ENCODE assay signal across 12 cellular contexts in the genomic region with DNA sequence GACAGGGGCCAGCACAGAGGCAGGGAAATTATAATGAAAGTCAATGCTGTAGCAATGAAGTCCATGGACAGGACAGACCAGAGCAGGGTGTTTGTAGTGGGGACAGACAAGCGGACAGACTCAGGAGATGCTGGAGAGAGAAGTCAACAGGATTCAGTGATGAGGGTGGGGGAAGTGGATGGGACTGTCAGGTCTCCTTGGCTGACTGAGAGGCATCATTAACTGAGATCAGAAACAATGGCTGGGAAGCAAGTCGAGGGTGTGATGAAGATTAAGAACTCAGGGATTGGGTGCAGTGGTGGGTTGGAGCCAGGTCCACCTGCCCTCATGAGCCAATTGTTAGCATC. TPM values are rescaled to one million over a fixed set of nuclear protein-coding genes. Genes with fewer than 3 reads are reported as not detected.
A peak's percentile ranks its signal among the peaks of the same experiment; 100 is the strongest.
DNase-seq lines count a peak whose midpoint lies in the region; ATAC-seq and TF ChIP-seq lines count a peak whose summit lies in the region.
"Had no signal": no experiment of that assay in that cellular context is flagged by ENCODE, and none has a peak within 500 bp of the region (broad histone marks: within the 10 kb centered on the region; RNA-seq: fewer than 3 reads in every experiment).

No MANE protein-coding gene starts in this region.

- peak; percentile 13 for ATAC-seq in HG02759 (IDR thresholded peaks at IDR 0.05; ENCODE audit: unreplicated experiment)
- no peak for ATAC-seq in activated B cell treated with CpG ODN at 0.5 μM for 24 hours (ENCODE audit: low read depth)
- no peak for ATAC-seq in Right ventricle myocardium superior (ENCODE audit: poor library complexity)
- ATAC-seq: HepG2 had no signal

- peaks cover 22% of the 10 kb centered on the region for H3K4me1 Mint-ChIP-seq in activated naive CD4-positive, alpha-beta T cell treated with anti-CD3 and anti-CD28 coated beads for 36 hours (ENCODE audit: low read depth)
- H3K4me1 Mint-ChIP-seq in activated B cell treated with CpG ODN at 0.5 μM for 24 hours = peaks cover 79% of the 10 kb centered on the region
- peaks cover 68% of the 10 kb centered on the region for H3K4me1 Mint-ChIP-seq in stimulated activated naive CD8-positive, alpha-beta T cell treated with anti-CD3 and anti-CD28 coated beads, Interleukin-15, Interleukin-2, amounts not matched to agents 100 ng/mL and 50 ng/mL, for 24 hours (ENCODE audit: low read depth)

- no peaks in the 10 kb centered on the region for H3K27me3 Mint-ChIP-seq in activated naive CD4-positive, alpha-beta T cell treated with anti-CD3 and anti-CD28 coated beads for 36 hours (ENCODE audit: low read depth)
- H3K27me3 Mint-ChIP-seq in activated B cell treated with CpG ODN at 0.5 μM for 24 hours = no peaks in the 10 kb centered on the region
- H3K27me3 Mint-ChIP-seq in stimulated activated naive CD8-positive, alpha-beta T cell treated with anti-CD3 and anti-CD28 coated beads, Interleukin-15, Interleukin-2, amounts not matched to agents 100 ng/mL and 50 ng/mL, for 24 hours = no peaks in the 10 kb centered on the region

- TF ChIP-seq CTCF in activated B cell treated with CpG ODN at 0.5 μM for 24 hours (IDR thresholded peaks at IDR 0.05) = no peak

- POLR2A ChIA-PET in activated B cell treated with CpG ODN at 0.5 μM for 24 hours (lab: Charles Lee) = interaction anchor here (0.7 to 3.1 kb wide), 5 partner anchors 8 to 36 kb away, joined by 3 to 66 read pairs (median 9); a partner anchor contains a TSS

- intact Hi-C loops in activated naive CD4-positive, alpha-beta T cell treated with anti-CD3 and anti-CD28 coated beads for 36 hours (cut with micrococcal nuclease) = no loop called here
- intact Hi-C loops in activated B cell treated with CpG ODN at 0.5 μM for 24 hours (cut with micrococcal nuclease) (no loop called here), Right ventricle myocardium superior (cut with DNase I) (no loop called here)

- no peak for DNase-seq in activated naive CD4-positive, alpha-beta T cell treated with anti-CD3 and anti-CD28 coated beads for 36 hours
- DNase-seq in activated naive CD4-positive, alpha-beta T cell treated with Interleukin-2 at 50 U/mL for 16 hours = no peak
- DNase-seq in activated B cell treated with CpG ODN at 0.5 μM for 24 hours (no peak), NCI-H1436 (lab: John Stamatoyannopoulos, UW) (no peak), Right ventricle myocardium superior (no peak)
- no peak for DNase-seq in effector CD8-positive, alpha-beta T cell (lab: John Stamatoyannopoulos, UW)
- DNase-seq: GDM1, NCI-H1930, thyroid gland had no signal

- H3K9me3 Mint-ChIP-seq in activated naive CD4-positive, alpha-beta T cell treated with anti-CD3 and anti-CD28 coated beads for 36 hours = no peaks in the 10 kb centered on the region
- no peaks in the 10 kb centered on the region for H3K9me3 Mint-ChIP-seq in activated B cell treated with CpG ODN at 0.5 μM for 24 hours
- no peaks in the 10 kb centered on the region for H3K9me3 Mint-ChIP-seq in stimulated activated naive CD8-positive, alpha-beta T cell treated with anti-CD3 and anti-CD28 coated beads, Interleukin-15, Interleukin-2, amounts not matched to agents 100 ng/mL and 50 ng/mL, for 24 hours

- H3K4me3 Mint-ChIP-seq in activated naive CD4-positive, alpha-beta T cell treated with anti-CD3 and anti-CD28 coated beads for 36 hours = peak overlapping the region; percentile 60
- peak overlapping the region; percentile 76 for H3K4me3 Mint-ChIP-seq in activated B cell treated with CpG ODN at 0.5 μM for 24 hours
- H3K4me3 Mint-ChIP-seq in stimulated activated naive CD8-positive, alpha-beta T cell treated with anti-CD3 and anti-CD28 coated beads, Interleukin-15, Interleukin-2, amounts not matched to agents 100 ng/mL and 50 ng/mL, for 24 hours = peak overlapping the region; percentile 64

- H3K36me3 Mint-ChIP-seq in activated naive CD4-positive, alpha-beta T cell treated with anti-CD3 and anti-CD28 coated beads for 36 hours (ENCODE audit: low read depth) = peaks cover 11% of the 10 kb centered on the region
- peaks cover 81% of the 10 kb centered on the region for H3K36me3 Mint-ChIP-seq in activated B cell treated with CpG ODN at 0.5 μM for 24 hours (ENCODE audit: low read depth)
- H3K36me3 Mint-ChIP-seq in stimulated activated naive CD8-positive, alpha-beta T cell treated with anti-CD3 and anti-CD28 coated beads, Interleukin-15, Interleukin-2, amounts not matched to agents 100 ng/mL and 50 ng/mL, for 24 hours (ENCODE audit: low read depth) = peaks cover 57% of the 10 kb centered on the region

- H3K27ac Mint-ChIP-seq in activated naive CD4-positive, alpha-beta T cell treated with anti-CD3 and anti-CD28 coated beads for 36 hours = peak overlapping the region; percentile 84
- H3K27ac Mint-ChIP-seq in activated B cell treated with CpG ODN at 0.5 μM for 24 hours = peak overlapping the region; percentile 96
- H3K27ac Mint-ChIP-seq in stimulated activated naive CD8-positive, alpha-beta T cell treated with anti-CD3 and anti-CD28 coated beads, Interleukin-15, Interleukin-2, amounts not matched to agents 100 ng/mL and 50 ng/mL, for 24 hours = peak overlapping the region; percentile 96

- CTCF ChIA-PET in activated naive CD4-positive, alpha-beta T cell treated with anti-CD3 and anti-CD28 coated beads for 36 hours (lab: Charles Lee) = no interaction called here
- CTCF ChIA-PET in activated B cell treated with CpG ODN at 0.5 μM for 24 hours (lab: Charles Lee) = no interaction called here

RNA-seq across cellular contexts. Expression of a gene that starts 25.5 kb away (rescaled TPM):
- 1 to 10 TPM; 3.9 to 4.2 TPM for total RNA-seq in activated naive CD4-positive, alpha-beta T cell treated with anti-CD3 and anti-CD28 coated beads for 36 hours
- total RNA-seq in activated B cell treated with CpG ODN at 0.5 μM for 24 hours (146 and 160 TPM in 2 replicates), Right ventricle myocardium superior (31.3 TPM)
